9 cellular contexts compared by ENCODE assay signal in genomic region chr7:135320277-135320676, GRCh38.
DNase-seq lines count a peak whose midpoint lies in the region; ATAC-seq and TF ChIP-seq lines count a peak whose summit lies in the region.
"Had no signal": no experiment of that assay in that cellular context is flagged by ENCODE, and none has a peak within 500 bp of the region (broad histone marks: within the 10 kb centered on the region; RNA-seq: fewer than 3 reads in every experiment).

No MANE protein-coding gene starts in this region.

- peaks cover 4 to 11% (median 9%) of the 10 kb centered on the region in 5 donors for H3K9me3 Mint-ChIP-seq in CD8-positive, alpha-beta memory T cell

- peaks cover 0 to 12% (median 0%) of the 10 kb centered on the region in 3 donors for H3K36me3 Mint-ChIP-seq in CD8-positive, alpha-beta memory T cell

- peak; percentile 46 for ATAC-seq in mucosa of descending colon

- H3K4me1 ChIP-seq in BE2C: peaks cover 25% of the 10 kb centered on the region
- H3K4me1 ChIP-seq in mucosa of descending colon (ENCODE audit: low read depth): peaks cover 5% of the 10 kb centered on the region
- H3K4me1 ChIP-seq in CD8-positive, alpha-beta memory T cell (ENCODE audit: insufficient read depth, low read length): no peaks in the 10 kb centered on the region

- H3K9me3 ChIP-seq in BE2C: no peaks in the 10 kb centered on the region
- H3K9me3 ChIP-seq in mucosa of descending colon: no peaks in the 10 kb centered on the region
- H3K9me3 ChIP-seq in CD8-positive, alpha-beta memory T cell (ENCODE audit: low read length): peaks cover 6% of the 10 kb centered on the region

- H3K27ac ChIP-seq in CD8-positive, alpha-beta memory T cell (ENCODE audit: low read depth, low read length): no peak overlapping the region

- H3K4me1 Mint-ChIP-seq in CD8-positive, alpha-beta memory T cell: no peaks in the 10 kb centered on the region

- TF ChIP-seq CTCF in BE2C (IDR thresholded peaks at IDR 0.05; ENCODE audit: low read depth, low read length) (no peak), mucosa of descending colon (IDR thresholded peaks at IDR 0.05) (no peak)

- H3K4me3 ChIP-seq in BE2C (ENCODE audit: low read depth, low read length) (peak overlapping the region; percentile 15; the same call in 1 of the 2 replicates), mucosa of descending colon (no peak overlapping the region)
- H3K4me3 ChIP-seq in CD8-positive, alpha-beta memory T cell (ENCODE audit: low read length): no peak overlapping the region

- H3K4me3 Mint-ChIP-seq in CD8-positive, alpha-beta memory T cell: no peak overlapping the region

- no peaks in the 10 kb centered on the region for H3K27me3 ChIP-seq in BE2C
- H3K27me3 ChIP-seq in CD8-positive, alpha-beta memory T cell (ENCODE audit: insufficient read depth, low read length, poor library complexity, severe bottlenecking): no peaks in the 10 kb centered on the region

- CTCF ChIA-PET in CD8-positive, alpha-beta memory T cell (lab: Charles Lee): no interaction called here

- POLR2A ChIA-PET in CD8-positive, alpha-beta memory T cell (lab: Charles Lee): no interaction called here

- DNase-seq in BE2C (peak; percentile 94), NCI-H2029 treated with DMSO at 0.1 percent for 48 hours (lab: John Stamatoyannopoulos, UW) (peak; percentile 52), cerebellum (ENCODE audit: low spot score) (peak; percentile 20), mucosa of descending colon (peak; percentile 68 to 83 (median 68)), HuH-7.5 (ENCODE audit: low spot score) (no peak), NCI-H1436 treated with DMSO at 0.1 percent for 48 hours (lab: John Stamatoyannopoulos, UW) (no peak), SIG-M5 treated with dmso at 0.1 percent for 504 hours (lab: John Stamatoyannopoulos, UW; ENCODE audit: unreplicated experiment) (no peak)
- no peak for DNase-seq in CD8-positive, alpha-beta memory T cell
- DNase-seq: effector CD8-positive, alpha-beta T cell had no signal

- H3K27ac Mint-ChIP-seq in CD8-positive, alpha-beta memory T cell: no peak overlapping the region

- intact Hi-C loops in mucosa of descending colon (cut with DNase I, micrococcal nuclease): no loop called here

- peaks cover 0 to 8% of the 10 kb centered on the region in 2 donors for H3K27me3 Mint-ChIP-seq in CD8-positive, alpha-beta memory T cell

- H3K36me3 ChIP-seq in BE2C: no peaks in the 10 kb centered on the region
- H3K36me3 ChIP-seq in mucosa of descending colon (ENCODE audit: low read depth): no peaks in the 10 kb centered on the region
- H3K36me3 ChIP-seq in CD8-positive, alpha-beta memory T cell (ENCODE audit: insufficient read depth, low read length): no peaks in the 10 kb centered on the region

Comparison
In these comparisons a context has a peak if more than half of its experiments do, and no peak if none do; other contexts are left out.
1. DNase-seq: peak in BE2C (single experiment), NCI-H2029 treated with DMSO at 0.1 percent for 48 hours (single experiment), cerebellum (single experiment) and mucosa of descending colon (3 of 3); none in CD8-positive, alpha-beta memory T cell (0 of 5), HuH-7.5 (single experiment), NCI-H1436 treated with DMSO at 0.1 percent for 48 hours (single experiment) and SIG-M5 treated with dmso at 0.1 percent for 504 hours (single experiment).